ENCODE assay signal across 1 cellular context in the genomic region with DNA sequence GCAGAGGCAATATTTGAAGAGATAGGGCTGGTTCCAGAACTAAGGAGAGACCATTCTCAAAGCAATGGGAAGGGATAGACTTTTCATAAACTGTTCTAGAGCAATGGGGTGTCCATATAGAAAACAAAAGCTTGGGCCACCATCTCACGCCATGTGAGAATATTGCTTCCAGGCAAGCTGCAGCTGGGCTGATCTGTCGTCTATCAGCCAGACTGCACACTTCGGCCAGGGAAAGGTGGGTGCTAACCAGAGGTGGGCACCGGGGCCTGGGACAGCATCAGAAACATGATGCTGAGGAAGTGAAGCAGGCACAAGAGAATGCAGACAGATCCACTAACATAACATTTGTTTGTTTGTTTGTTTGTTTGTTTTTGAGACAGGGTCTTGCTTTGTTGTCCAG.
TF ChIP-seq lines count a peak whose summit lies in the region.

No MANE protein-coding gene starts in this region.

TF ChIP-seq in IMR-90, 13 proteins besides CTCF, POLR2A, EP300 and RAD21:
- no peak for TF ChIP-seq BHLHE40 (IDR thresholded peaks at IDR 0.05; ENCODE audit: low read depth, low read length)
- no peak for TF ChIP-seq CEBPB (IDR thresholded peaks at IDR 0.05; ENCODE audit: low read depth, low read length)
- TF ChIP-seq, protein P1, sequence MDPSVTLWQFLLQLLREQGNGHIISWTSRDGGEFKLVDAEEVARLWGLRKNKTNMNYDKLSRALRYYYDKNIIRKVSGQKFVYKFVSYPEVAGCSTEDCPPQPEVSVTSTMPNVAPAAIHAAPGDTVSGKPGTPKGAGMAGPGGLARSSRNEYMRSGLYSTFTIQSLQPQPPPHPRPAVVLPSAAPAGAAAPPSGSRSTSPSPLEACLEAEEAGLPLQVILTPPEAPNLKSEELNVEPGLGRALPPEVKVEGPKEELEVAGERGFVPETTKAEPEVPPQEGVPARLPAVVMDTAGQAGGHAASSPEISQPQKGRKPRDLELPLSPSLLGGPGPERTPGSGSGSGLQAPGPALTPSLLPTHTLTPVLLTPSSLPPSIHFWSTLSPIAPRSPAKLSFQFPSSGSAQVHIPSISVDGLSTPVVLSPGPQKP (IDR thresholded peaks at IDR 0.05; ENCODE audit: borderline replicate concordance, low read depth, low read length), result no peak
- no peak for TF ChIP-seq RFX5 (IDR thresholded peaks at IDR 0.05; ENCODE audit: low read depth, low read length)
- no peak for TF ChIP-seq FOS (IDR thresholded peaks at IDR 0.05; ENCODE audit: low read depth, low read length)
- TF ChIP-seq MXI1 (IDR thresholded peaks at IDR 0.05; ENCODE audit: borderline replicate concordance, low read depth, low read length), result no peak
- no peak for TF ChIP-seq MAZ (IDR thresholded peaks at IDR 0.05; ENCODE audit: borderline replicate concordance, low read depth, low read length)
- TF ChIP-seq CHD1 (IDR thresholded peaks at IDR 0.05; ENCODE audit: low read depth, low read length), result no peak
- TF ChIP-seq MAFK (IDR thresholded peaks at IDR 0.05; ENCODE audit: low read depth, low read length), result no peak
- TF ChIP-seq RCOR1 (IDR thresholded peaks at IDR 0.05; ENCODE audit: insufficient replicate concordance, low read length), result no peak
- TF ChIP-seq, protein P2, sequence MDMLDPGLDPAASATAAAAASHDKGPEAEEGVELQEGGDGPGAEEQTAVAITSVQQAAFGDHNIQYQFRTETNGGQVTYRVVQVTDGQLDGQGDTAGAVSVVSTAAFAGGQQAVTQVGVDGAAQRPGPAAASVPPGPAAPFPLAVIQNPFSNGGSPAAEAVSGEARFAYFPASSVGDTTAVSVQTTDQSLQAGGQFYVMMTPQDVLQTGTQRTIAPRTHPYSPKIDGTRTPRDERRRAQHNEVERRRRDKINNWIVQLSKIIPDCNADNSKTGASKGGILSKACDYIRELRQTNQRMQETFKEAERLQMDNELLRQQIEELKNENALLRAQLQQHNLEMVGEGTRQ (IDR thresholded peaks at IDR 0.05; ENCODE audit: low read depth, low read length), result no peak
- TF ChIP-seq NFE2L2 (IDR thresholded peaks at IDR 0.05; ENCODE audit: low read depth, low read length), result no peak
- TF ChIP-seq SMC3 (IDR thresholded peaks at IDR 0.05; ENCODE audit: low read depth, low read length), result no peak
TF ChIP-seq in IMR-90: peak in this region for 0.
